Comparison of ENCODE assay signal across 1 cellular context in genomic region chr9:126293522-126293889, GRCh38.
TF ChIP-seq lines count a peak whose summit lies in the region.

No MANE protein-coding gene starts in this region.

TF ChIP-seq in GM23338, 12 proteins besides CTCF, POLR2A, EP300 and RAD21 (continued from another document):
- no peak for TF ChIP-seq ZNF462 (CRISPR knock-in tag; IDR thresholded peaks at IDR 0.05)
- no peak for TF ChIP-seq STAT1 (IDR thresholded peaks at IDR 0.05; ENCODE audit: unreplicated experiment)
- TF ChIP-seq, protein P1, sequence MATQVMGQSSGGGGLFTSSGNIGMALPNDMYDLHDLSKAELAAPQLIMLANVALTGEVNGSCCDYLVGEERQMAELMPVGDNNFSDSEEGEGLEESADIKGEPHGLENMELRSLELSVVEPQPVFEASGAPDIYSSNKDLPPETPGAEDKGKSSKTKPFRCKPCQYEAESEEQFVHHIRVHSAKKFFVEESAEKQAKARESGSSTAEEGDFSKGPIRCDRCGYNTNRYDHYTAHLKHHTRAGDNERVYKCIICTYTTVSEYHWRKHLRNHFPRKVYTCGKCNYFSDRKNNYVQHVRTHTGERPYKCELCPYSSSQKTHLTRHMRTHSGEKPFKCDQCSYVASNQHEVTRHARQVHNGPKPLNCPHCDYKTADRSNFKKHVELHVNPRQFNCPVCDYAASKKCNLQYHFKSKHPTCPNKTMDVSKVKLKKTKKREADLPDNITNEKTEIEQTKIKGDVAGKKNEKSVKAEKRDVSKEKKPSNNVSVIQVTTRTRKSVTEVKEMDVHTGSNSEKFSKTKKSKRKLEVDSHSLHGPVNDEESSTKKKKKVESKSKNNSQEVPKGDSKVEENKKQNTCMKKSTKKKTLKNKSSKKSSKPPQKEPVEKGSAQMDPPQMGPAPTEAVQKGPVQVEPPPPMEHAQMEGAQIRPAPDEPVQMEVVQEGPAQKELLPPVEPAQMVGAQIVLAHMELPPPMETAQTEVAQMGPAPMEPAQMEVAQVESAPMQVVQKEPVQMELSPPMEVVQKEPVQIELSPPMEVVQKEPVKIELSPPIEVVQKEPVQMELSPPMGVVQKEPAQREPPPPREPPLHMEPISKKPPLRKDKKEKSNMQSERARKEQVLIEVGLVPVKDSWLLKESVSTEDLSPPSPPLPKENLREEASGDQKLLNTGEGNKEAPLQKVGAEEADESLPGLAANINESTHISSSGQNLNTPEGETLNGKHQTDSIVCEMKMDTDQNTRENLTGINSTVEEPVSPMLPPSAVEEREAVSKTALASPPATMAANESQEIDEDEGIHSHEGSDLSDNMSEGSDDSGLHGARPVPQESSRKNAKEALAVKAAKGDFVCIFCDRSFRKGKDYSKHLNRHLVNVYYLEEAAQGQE (IDR thresholded peaks at IDR 0.05; ENCODE audit: unreplicated experiment) = no peak
- no peak for TF ChIP-seq CREB1 (CRISPR knock-in tag; IDR thresholded peaks at IDR 0.05; ENCODE audit: low read depth)
- TF ChIP-seq ZNF331 (CRISPR knock-in tag; IDR thresholded peaks at IDR 0.05; ENCODE audit: low read depth) = no peak
- TF ChIP-seq ZNF114 (CRISPR knock-in tag; IDR thresholded peaks at IDR 0.05) = no peak
TF ChIP-seq in GM23338: peak in this region for 0.
